ENCODE assay signal across 1 cellular context in genomic region chr3:188750625-188751024, GRCh38.
TF ChIP-seq lines count a peak whose summit lies in the region.

No MANE protein-coding gene starts in this region.

TF ChIP-seq in GM23338, 12 proteins besides CTCF, POLR2A, EP300 and RAD21 (continued from another document):
- TF ChIP-seq, protein P1, sequence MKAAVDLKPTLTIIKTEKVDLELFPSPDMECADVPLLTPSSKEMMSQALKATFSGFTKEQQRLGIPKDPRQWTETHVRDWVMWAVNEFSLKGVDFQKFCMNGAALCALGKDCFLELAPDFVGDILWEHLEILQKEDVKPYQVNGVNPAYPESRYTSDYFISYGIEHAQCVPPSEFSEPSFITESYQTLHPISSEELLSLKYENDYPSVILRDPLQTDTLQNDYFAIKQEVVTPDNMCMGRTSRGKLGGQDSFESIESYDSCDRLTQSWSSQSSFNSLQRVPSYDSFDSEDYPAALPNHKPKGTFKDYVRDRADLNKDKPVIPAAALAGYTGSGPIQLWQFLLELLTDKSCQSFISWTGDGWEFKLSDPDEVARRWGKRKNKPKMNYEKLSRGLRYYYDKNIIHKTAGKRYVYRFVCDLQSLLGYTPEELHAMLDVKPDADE (IDR thresholded peaks at IDR 0.05) = no peak
- TF ChIP-seq ZNF462 (CRISPR knock-in tag; IDR thresholded peaks at IDR 0.05) = no peak
